10 cellular contexts compared by ENCODE assay signal in genomic region chr11:69089258-69089657, GRCh38. TPM values are rescaled to one million over a fixed set of nuclear protein-coding genes. Genes with fewer than 3 reads are reported as not detected.
A peak's percentile ranks its signal among the peaks of the same experiment; 100 is the strongest.
DNase-seq lines count a peak whose midpoint lies in the region; ATAC-seq lines count a peak whose summit lies in the region.
"Had no signal": no experiment of that assay in that cellular context is flagged by ENCODE, and none has a peak within 500 bp of the region (broad histone marks: within the 10 kb centered on the region; RNA-seq: fewer than 3 reads in every experiment).

No MANE protein-coding gene starts in this region.

- no peak overlapping the region for H3K27ac Mint-ChIP-seq in immature natural killer cell
- H3K27ac Mint-ChIP-seq: activated CD8-positive, alpha-beta T cell treated with anti-CD3 and anti-CD28 coated beads, Interleukin-2, amount 10 ng/mL, durations not matched to agents 7 days and 5 days had no signal

- no peaks in the 10 kb centered on the region for H3K9me3 Mint-ChIP-seq in immature natural killer cell
- H3K9me3 Mint-ChIP-seq: neural crest cell had no signal

- peaks cover 0 to 5% (median 0%) of the 10 kb centered on the region in 3 donors for H3K27me3 Mint-ChIP-seq in immature natural killer cell (ENCODE audit: low read depth in 3 of 3)

- H3K4me1 Mint-ChIP-seq in immature natural killer cell = peaks cover 0 to 3% of the 10 kb centered on the region in 2 donors

- H3K36me3 Mint-ChIP-seq in immature natural killer cell = peaks cover 4 to 5% (median 4%) of the 10 kb centered on the region in 3 donors

- no peak for ATAC-seq in GM19395 (IDR thresholded peaks at IDR 0.05; ENCODE audit: unreplicated experiment)
- no peak for ATAC-seq in GM18909 (IDR thresholded peaks at IDR 0.05; ENCODE audit: poor library complexity, unreplicated experiment)
- ATAC-seq in HG03039 (IDR thresholded peaks at IDR 0.05; ENCODE audit: unreplicated experiment) = no peak

- H3K4me3 Mint-ChIP-seq in immature natural killer cell = no peak overlapping the region
- H3K4me3 Mint-ChIP-seq: activated CD8-positive, alpha-beta T cell treated with anti-CD3 and anti-CD28 coated beads, Interleukin-2, amount 10 ng/mL, durations not matched to agents 7 days and 5 days; neural crest cell had no signal

- DNase-seq in A172 (ENCODE audit: low spot score) (peak; percentile 83), HS-27A (ENCODE audit: low read depth) (peak; percentile 46), UCSD-AML1 (lab: John Stamatoyannopoulos, UW; ENCODE audit: unreplicated experiment) (peak; percentile 26), glomerular visceral epithelial cell (ENCODE audit: extremely low spot score) (peak; percentile 69), immature natural killer cell (no peak)

RNA-seq across cellular contexts. Expression of gene TPCN2, which starts 40.5 kb away (rescaled TPM):
- total RNA-seq in A172 (2014; rRNA removed; shearing (Covaris generic)) = 11.1 and 11.9 TPM in 2 replicates
- 1 to 10 TPM; 4.8 to 7.0 (median 5.0) TPM for polyA plus RNA-seq in immature natural killer cell

Comparison
In these comparisons a context has a peak if more than half of its experiments do, and no peak if none do; other contexts are left out.
1. DNase-seq: peak in A172 (single experiment), HS-27A (single experiment), UCSD-AML1 (single experiment) and glomerular visceral epithelial cell (single experiment); none in immature natural killer cell (0 of 3).